18 cellular contexts compared by ENCODE assay signal in the genomic region with DNA sequence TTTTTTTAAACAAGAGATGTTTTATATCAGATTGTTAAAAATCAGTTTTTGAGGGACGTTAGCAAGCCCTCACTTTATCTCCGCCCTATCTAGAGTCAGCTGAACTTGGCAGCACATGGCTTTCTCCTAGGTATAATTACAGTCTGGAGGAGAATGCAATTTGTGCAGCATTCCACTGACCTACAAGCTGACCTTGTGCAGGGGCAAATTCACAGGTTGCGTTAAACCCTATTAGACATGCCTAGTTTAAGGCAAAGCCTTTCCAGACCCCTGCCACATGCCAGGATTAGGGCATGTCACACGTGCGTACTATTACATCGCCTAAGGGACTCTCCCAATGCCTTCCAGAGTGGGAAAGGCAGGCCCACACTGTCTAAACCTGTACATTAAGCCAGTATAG.
"Had no signal": no experiment of that assay in that cellular context is flagged by ENCODE, and none has a peak within 500 bp of the region (broad histone marks: within the 10 kb centered on the region; RNA-seq: fewer than 3 reads in every experiment).

No MANE protein-coding gene starts in this region.

- H3K27ac Mint-ChIP-seq: effector memory CD8-positive, alpha-beta T cell; memory B cell; naive thymus-derived CD4-positive, alpha-beta T cell; stimulated activated memory B cell treated with anti-CD40 and anti-IgM and Interleukin-4, amounts not matched to agents 10 μg/mL and 1 μg/mL and 100 μg/mL, for 72 hours had no signal

- ATAC-seq: effector memory CD8-positive, alpha-beta T cell; naive thymus-derived CD4-positive, alpha-beta T cell; pancreas; stimulated activated memory B cell treated with anti-CD40 and anti-IgM and Interleukin-4, amounts not matched to agents 10 μg/mL and 1 μg/mL and 100 μg/mL, for 72 hours; upper lobe of right lung had no signal

- DNase-seq: activated CD4-positive, alpha-beta T cell treated with anti-CD3 and anti-CD28 coated beads for 1 hour; activated effector memory CD4-positive, alpha-beta T cell treated with anti-CD3 and anti-CD28 coated beads, Interleukin-2, amount 50 U/mL, for 16 hours; activated naive CD4-positive, alpha-beta T cell treated with anti-CD3 and anti-CD28 coated beads, Interleukin-2, amount 50 U/mL, for 16 hours; activated T-cell treated with anti-CD3 and anti-CD28 coated beads, Interleukin-2, amount 50 U/mL, for 72 hours; adrenal gland; effector memory CD8-positive, alpha-beta T cell; foreskin fibroblast; hypothalamus; kidney; naive thymus-derived CD4-positive, alpha-beta T cell; pancreas; sigmoid colon; stimulated activated CD4-positive, alpha-beta T cell treated with anti-CD3 and anti-CD28 coated beads, Interleukin-4, amount 100 ng/mL, for 4 hours; SW 1271; T-helper 2 cell; upper lobe of right lung had no signal

- H3K4me1 ChIP-seq: adrenal gland, pancreas, upper lobe of right lung had no signal

- H3K9me3 ChIP-seq: adrenal gland, pancreas, sigmoid colon, upper lobe of right lung had no signal

- H3K9me3 Mint-ChIP-seq: activated T-cell treated with anti-CD3 and anti-CD28 coated beads, Interleukin-2, amount 50 U/mL, for 72 hours; effector memory CD8-positive, alpha-beta T cell; memory B cell; stimulated activated memory B cell treated with anti-CD40 and anti-IgM and Interleukin-4, amounts not matched to agents 10 μg/mL and 1 μg/mL and 100 μg/mL, for 72 hours had no signal

- H3K4me3 ChIP-seq: adrenal gland, pancreas, sigmoid colon, upper lobe of right lung had no signal

- H3K4me3 Mint-ChIP-seq: activated T-cell treated with anti-CD3 and anti-CD28 coated beads, Interleukin-2, amount 50 U/mL, for 72 hours; effector memory CD8-positive, alpha-beta T cell; memory B cell; naive thymus-derived CD4-positive, alpha-beta T cell; stimulated activated memory B cell treated with anti-CD40 and anti-IgM and Interleukin-4, amounts not matched to agents 10 μg/mL and 1 μg/mL and 100 μg/mL, for 72 hours had no signal

- H3K36me3 ChIP-seq: adrenal gland, pancreas, sigmoid colon, upper lobe of right lung had no signal

- H3K36me3 Mint-ChIP-seq: memory B cell; stimulated activated memory B cell treated with anti-CD40 and anti-IgM and Interleukin-4, amounts not matched to agents 10 μg/mL and 1 μg/mL and 100 μg/mL, for 72 hours had no signal

- H3K4me1 Mint-ChIP-seq: memory B cell; naive thymus-derived CD4-positive, alpha-beta T cell; stimulated activated memory B cell treated with anti-CD40 and anti-IgM and Interleukin-4, amounts not matched to agents 10 μg/mL and 1 μg/mL and 100 μg/mL, for 72 hours had no signal

- H3K27me3 ChIP-seq: adrenal gland, sigmoid colon, upper lobe of right lung had no signal
